Comparison of ENCODE assay signal across 9 cellular contexts in the genomic region with DNA sequence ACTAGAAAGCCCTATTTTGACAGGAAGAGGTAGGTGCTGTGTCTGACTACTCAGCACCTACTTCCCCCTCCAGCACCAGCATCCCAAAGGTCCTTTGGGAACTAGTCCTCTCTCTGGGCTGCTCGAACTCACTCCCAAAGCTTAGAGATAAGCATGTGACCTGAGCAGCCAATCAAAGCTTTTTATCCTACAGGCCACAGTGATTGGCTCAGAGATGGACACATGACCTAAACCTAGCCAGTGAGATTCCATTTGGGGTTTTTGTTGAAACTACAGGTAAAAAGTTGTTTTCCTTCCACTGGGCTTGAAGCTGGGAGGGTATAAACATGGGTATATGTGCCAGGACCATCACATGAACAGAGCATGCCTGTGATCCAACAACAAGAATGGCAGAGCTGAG.
"Had no signal": no experiment of that assay in that cellular context is flagged by ENCODE, and none has a peak within 500 bp of the region (broad histone marks: within the 10 kb centered on the region; RNA-seq: fewer than 3 reads in every experiment).

No MANE protein-coding gene starts in this region.

- H3K9me3 ChIP-seq: HAP-1 had no signal

- H3K4me3 ChIP-seq: GM23248, HAP-1 had no signal

- H3K36me3 ChIP-seq: HAP-1 had no signal

- ATAC-seq: HCT116, HepG2 had no signal

- H3K27ac ChIP-seq: GM23248, HL-60 had no signal

- H2AFZ ChIP-seq: GM23248 had no signal

- DNase-seq: GM23248, GOT3, H7, HFFc6, KBM-7 had no signal

- FAIRE-seq: HepG2 had no signal

- H3K9ac ChIP-seq: GM23248 had no signal

- H3K4me1 ChIP-seq: HAP-1 had no signal
